Comparison of ENCODE assay signal across 1 cellular context in the genomic region with DNA sequence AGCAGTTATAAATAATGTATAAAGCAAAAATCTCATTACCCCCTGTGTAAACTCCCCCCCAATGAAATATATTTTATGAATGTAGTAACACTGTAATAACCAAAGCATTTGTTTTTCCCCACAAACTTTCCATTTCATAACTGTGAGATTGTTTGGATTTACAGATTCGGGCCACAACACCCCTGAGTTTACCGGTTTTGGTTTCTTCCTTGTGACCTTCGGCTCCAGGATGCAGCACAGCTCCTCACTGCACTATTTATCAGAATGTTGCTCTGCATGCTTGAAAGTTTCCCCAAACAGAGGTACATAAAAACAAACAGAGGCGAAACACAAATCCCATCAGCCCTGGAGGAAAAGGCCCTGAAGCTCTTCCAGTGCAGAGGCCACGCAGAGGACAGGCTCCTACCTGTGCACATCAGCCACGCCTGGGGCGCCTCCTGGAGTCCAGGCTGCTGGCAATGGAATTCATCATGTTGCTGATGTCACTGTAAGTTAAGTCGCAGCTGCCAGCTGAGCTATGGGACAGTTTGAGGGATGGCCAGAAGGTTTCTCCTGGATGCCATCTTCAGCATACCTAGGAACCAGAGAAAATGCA.
TF ChIP-seq lines count a peak whose summit lies in the region.

No MANE protein-coding gene starts in this region.

TF ChIP-seq in K562, 482 proteins besides CTCF, POLR2A, EP300 and RAD21 (continued from another document and continues in another):
- TF ChIP-seq, protein P1, sequence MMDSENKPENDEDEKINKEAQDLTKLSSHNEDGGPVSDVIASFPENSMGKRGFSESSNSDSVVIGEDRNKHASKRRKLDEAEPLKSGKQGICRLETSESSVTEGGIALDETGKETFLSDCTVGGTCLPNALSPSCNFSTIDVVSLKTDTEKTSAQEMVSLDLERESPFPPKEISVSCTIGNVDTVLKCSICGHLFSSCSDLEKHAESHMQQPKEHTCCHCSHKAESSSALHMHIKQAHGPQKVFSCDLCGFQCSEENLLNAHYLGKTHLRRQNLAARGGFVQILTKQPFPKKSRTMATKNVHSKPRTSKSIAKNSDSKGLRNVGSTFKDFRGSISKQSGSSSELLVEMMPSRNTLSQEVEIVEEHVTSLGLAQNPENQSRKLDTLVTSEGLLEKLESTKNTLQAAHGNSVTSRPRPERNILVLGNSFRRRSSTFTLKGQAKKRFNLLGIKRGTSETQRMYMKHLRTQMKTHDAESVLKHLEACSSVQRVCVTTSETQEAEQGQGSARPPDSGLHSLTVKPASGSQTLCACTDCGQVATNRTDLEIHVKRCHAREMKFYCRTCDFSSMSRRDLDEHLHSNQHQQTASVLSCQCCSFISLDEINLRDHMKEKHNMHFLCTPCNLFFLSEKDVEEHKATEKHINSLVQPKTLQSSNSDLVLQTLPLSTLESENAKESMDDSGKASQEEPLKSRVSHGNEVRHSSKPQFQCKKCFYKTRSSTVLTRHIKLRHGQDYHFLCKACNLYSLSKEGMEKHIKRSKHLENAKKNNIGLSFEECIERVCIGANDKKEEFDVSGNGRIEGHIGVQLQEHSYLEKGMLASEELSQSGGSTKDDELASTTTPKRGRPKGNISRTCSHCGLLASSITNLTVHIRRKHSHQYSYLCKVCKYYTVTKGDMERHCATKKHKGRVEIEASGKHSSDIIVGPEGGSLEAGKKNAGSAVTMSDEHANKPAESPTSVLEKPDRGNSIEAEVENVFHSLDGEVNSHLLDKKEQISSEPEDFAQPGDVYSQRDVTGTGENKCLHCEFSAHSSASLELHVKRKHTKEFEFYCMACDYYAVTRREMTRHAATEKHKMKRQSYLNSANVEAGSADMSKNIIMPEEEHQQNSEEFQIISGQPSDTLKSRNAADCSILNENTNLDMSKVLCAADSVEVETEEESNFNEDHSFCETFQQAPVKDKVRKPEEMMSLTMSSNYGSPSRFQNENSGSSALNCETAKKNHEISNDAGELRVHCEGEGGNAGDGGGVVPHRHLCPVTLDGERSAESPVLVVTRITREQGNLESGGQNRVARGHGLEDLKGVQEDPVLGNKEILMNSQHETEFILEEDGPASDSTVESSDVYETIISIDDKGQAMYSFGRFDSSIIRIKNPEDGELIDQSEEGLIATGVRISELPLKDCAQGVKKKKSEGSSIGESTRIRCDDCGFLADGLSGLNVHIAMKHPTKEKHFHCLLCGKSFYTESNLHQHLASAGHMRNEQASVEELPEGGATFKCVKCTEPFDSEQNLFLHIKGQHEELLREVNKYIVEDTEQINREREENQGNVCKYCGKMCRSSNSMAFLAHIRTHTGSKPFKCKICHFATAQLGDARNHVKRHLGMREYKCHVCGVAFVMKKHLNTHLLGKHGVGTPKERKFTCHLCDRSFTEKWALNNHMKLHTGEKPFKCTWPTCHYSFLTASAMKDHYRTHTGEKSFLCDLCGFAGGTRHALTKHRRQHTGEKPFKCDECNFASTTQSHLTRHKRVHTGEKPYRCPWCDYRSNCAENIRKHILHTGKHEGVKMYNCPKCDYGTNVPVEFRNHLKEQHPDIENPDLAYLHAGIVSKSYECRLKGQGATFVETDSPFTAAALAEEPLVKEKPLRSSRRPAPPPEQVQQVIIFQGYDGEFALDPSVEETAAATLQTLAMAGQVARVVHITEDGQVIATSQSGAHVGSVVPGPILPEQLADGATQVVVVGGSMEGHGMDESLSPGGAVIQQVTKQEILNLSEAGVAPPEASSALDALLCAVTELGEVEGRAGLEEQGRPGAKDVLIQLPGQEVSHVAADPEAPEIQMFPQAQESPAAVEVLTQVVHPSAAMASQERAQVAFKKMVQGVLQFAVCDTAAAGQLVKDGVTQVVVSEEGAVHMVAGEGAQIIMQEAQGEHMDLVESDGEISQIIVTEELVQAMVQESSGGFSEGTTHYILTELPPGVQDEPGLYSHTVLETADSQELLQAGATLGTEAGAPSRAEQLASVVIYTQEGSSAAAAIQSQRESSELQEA (IDR thresholded peaks at IDR 0.05; ENCODE audit: low read depth), result no peak
- peak; percentile 35 for TF ChIP-seq JUND (IDR thresholded peaks at IDR 0.05; ENCODE audit: borderline replicate concordance, low read depth, low read length)
- TF ChIP-seq JUND (tag; IDR thresholded peaks at IDR 0.05; ENCODE audit: borderline replicate concordance, low read depth, low read length), result no peak; the same call in 2 of the 3 replicates
- TF ChIP-seq THAP7 (CRISPR knock-in tag; IDR thresholded peaks at IDR 0.05), result no peak
- TF ChIP-seq FOXK1 (CRISPR knock-in tag; IDR thresholded peaks at IDR 0.05; ENCODE audit: borderline replicate concordance), result no peak
- no peak for TF ChIP-seq CREB1 (IDR thresholded peaks at IDR 0.05)
- TF ChIP-seq CREB1 (CRISPR knock-in tag; IDR thresholded peaks at IDR 0.05), result no peak
- TF ChIP-seq TAF15 (IDR thresholded peaks at IDR 0.05; ENCODE audit: low read depth, low read length), result no peak
- no peak for TF ChIP-seq NR3C1 (CRISPR knock-in tag; IDR thresholded peaks at IDR 0.05)
- no peak for TF ChIP-seq VEZF1 (CRISPR knock-in tag; IDR thresholded peaks at IDR 0.05)
- TF ChIP-seq, protein P2, sequence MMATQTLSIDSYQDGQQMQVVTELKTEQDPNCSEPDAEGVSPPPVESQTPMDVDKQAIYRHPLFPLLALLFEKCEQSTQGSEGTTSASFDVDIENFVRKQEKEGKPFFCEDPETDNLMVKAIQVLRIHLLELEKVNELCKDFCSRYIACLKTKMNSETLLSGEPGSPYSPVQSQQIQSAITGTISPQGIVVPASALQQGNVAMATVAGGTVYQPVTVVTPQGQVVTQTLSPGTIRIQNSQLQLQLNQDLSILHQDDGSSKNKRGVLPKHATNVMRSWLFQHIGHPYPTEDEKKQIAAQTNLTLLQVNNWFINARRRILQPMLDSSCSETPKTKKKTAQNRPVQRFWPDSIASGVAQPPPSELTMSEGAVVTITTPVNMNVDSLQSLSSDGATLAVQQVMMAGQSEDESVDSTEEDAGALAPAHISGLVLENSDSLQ (IDR thresholded peaks at IDR 0.05), result no peak
- TF ChIP-seq TCF3 (CRISPR knock-in tag; IDR thresholded peaks at IDR 0.05), result no peak
- no peak for TF ChIP-seq BACH1 (tag; IDR thresholded peaks at IDR 0.05)
- no peak for TF ChIP-seq SMARCA5 (IDR thresholded peaks at IDR 0.05)
- no peak for TF ChIP-seq ZNF197 (CRISPR knock-in tag; IDR thresholded peaks at IDR 0.05; ENCODE audit: low read depth)
- TF ChIP-seq FOXJ2 (tag; IDR thresholded peaks at IDR 0.05), result no peak
- TF ChIP-seq SAFB2 (IDR thresholded peaks at IDR 0.05; ENCODE audit: borderline replicate concordance, low read depth, low read length, severe bottlenecking), result no peak
- no peak for TF ChIP-seq EZH2 (IDR thresholded peaks at IDR 0.05; ENCODE audit: borderline replicate concordance, low read depth, low read length)
- no peak for TF ChIP-seq ZNF354B (CRISPR knock-in tag; IDR thresholded peaks at IDR 0.05)
- TF ChIP-seq NR2C1 (IDR thresholded peaks at IDR 0.05), result peak; percentile 52; the same call in 1 of the 2 replicates
- peak; percentile 51; the same call in 1 of the 2 replicates for TF ChIP-seq NR2C1 (tag; IDR thresholded peaks at IDR 0.05)
- TF ChIP-seq, protein P3, sequence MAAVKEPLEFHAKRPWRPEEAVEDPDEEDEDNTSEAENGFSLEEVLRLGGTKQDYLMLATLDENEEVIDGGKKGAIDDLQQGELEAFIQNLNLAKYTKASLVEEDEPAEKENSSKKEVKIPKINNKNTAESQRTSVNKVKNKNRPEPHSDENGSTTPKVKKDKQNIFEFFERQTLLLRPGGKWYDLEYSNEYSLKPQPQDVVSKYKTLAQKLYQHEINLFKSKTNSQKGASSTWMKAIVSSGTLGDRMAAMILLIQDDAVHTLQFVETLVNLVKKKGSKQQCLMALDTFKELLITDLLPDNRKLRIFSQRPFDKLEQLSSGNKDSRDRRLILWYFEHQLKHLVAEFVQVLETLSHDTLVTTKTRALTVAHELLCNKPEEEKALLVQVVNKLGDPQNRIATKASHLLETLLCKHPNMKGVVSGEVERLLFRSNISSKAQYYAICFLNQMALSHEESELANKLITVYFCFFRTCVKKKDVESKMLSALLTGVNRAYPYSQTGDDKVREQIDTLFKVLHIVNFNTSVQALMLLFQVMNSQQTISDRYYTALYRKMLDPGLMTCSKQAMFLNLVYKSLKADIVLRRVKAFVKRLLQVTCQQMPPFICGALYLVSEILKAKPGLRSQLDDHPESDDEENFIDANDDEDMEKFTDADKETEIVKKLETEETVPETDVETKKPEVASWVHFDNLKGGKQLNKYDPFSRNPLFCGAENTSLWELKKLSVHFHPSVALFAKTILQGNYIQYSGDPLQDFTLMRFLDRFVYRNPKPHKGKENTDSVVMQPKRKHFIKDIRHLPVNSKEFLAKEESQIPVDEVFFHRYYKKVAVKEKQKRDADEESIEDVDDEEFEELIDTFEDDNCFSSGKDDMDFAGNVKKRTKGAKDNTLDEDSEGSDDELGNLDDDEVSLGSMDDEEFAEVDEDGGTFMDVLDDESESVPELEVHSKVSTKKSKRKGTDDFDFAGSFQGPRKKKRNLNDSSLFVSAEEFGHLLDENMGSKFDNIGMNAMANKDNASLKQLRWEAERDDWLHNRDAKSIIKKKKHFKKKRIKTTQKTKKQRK (IDR thresholded peaks at IDR 0.05; ENCODE audit: borderline replicate concordance, low read depth, low read length), result no peak
- TF ChIP-seq COPS2 (conservative IDR thresholded peaks at IDR 0.05), result no peak
- no peak for TF ChIP-seq FOXM1 (IDR thresholded peaks at IDR 0.05; ENCODE audit: low read depth)
- no peak for TF ChIP-seq FOXM1 (CRISPR knock-in tag; IDR thresholded peaks at IDR 0.05; ENCODE audit: low read depth)
- TF ChIP-seq ZNF696 (CRISPR knock-in tag; conservative IDR thresholded peaks at IDR 0.05), result no peak
- no peak for TF ChIP-seq FOXO4 (CRISPR knock-in tag; IDR thresholded peaks at IDR 0.05)
- TF ChIP-seq, protein P4, sequence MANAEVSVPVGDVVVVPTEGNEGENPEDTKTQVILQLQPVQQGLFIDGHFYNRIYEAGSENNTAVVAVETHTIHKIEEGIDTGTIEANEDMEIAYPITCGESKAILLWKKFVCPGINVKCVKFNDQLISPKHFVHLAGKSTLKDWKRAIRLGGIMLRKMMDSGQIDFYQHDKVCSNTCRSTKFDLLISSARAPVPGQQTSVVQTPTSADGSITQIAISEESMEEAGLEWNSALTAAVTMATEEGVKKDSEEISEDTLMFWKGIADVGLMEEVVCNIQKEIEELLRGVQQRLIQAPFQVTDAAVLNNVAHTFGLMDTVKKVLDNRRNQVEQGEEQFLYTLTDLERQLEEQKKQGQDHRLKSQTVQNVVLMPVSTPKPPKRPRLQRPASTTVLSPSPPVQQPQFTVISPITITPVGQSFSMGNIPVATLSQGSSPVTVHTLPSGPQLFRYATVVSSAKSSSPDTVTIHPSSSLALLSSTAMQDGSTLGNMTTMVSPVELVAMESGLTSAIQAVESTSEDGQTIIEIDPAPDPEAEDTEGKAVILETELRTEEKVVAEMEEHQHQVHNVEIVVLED (CRISPR knock-in tag; IDR thresholded peaks at IDR 0.05), result no peak
- no peak for TF ChIP-seq MECOM (CRISPR knock-in tag; IDR thresholded peaks at IDR 0.05)
- no peak for TF ChIP-seq KDM1A (IDR thresholded peaks at IDR 0.05)
- TF ChIP-seq PTBP1 (IDR thresholded peaks at IDR 0.05; ENCODE audit: low read depth, low read length), result no peak
- no peak for TF ChIP-seq TRIM28 (IDR thresholded peaks at IDR 0.05)
- TF ChIP-seq HSF4 (CRISPR knock-in tag; IDR thresholded peaks at IDR 0.05; ENCODE audit: borderline replicate concordance), result no peak
- no peak for TF ChIP-seq DPF2 (IDR thresholded peaks at IDR 0.05)
- no peak for TF ChIP-seq ZNF780A (CRISPR knock-in tag; IDR thresholded peaks at IDR 0.05)
- peak; percentile 48 for TF ChIP-seq PRDM10 (IDR thresholded peaks at IDR 0.05; ENCODE audit: partially characterized antibody)
- TF ChIP-seq POLR2H (tag; IDR thresholded peaks at IDR 0.05; ENCODE audit: low read depth), result no peak
- TF ChIP-seq CAMTA2 (CRISPR knock-in tag; conservative IDR thresholded peaks at IDR 0.05), result no peak
